19 cellular contexts compared by ENCODE assay signal in genomic region chr20:50593005-50593335, GRCh38.
"Had no signal": no experiment of that assay in that cellular context is flagged by ENCODE, and none has a peak within 500 bp of the region (broad histone marks: within the 10 kb centered on the region; RNA-seq: fewer than 3 reads in every experiment).

No MANE protein-coding gene starts in this region.

- H3K36me3 ChIP-seq: breast epithelium had no signal

- H3K9me3 Mint-ChIP-seq: activated naive CD8-positive, alpha-beta T cell treated with anti-CD3 and anti-CD28 coated beads, Interleukin-2, amount 50 U/mL, for 24 hours; activated T-helper 1 cell treated with anti-CD3 and anti-CD28 coated beads, Interleukin-12 subunit alpha, Interleukin-12 subunit beta, Interleukin-2, Interleukin-4 antibody, amounts not matched to agents 30 ng/mL and 10 ng/mL and 1 ng/mL, durations not matched to agents 14 hours and 24 hours and 36 hours; central memory CD8-positive, alpha-beta T cell; dendritic cell treated with granulocyte-macrophage colony-stimulating factor and Interleukin-4, amounts not matched to agents 40 ng/mL and 50 ng/mL, for 4 days; T-helper 2 cell treated with Interferon-gamma antibody and Interleukin-4, amounts not matched to agents 5 μg/mL and 100 μg/mL, for 36 hours had no signal

- H3K4me1 Mint-ChIP-seq: activated naive CD8-positive, alpha-beta T cell treated with anti-CD3 and anti-CD28 coated beads, Interleukin-2, amount 50 U/mL, for 24 hours had no signal

- ATAC-seq: activated CD4-positive, alpha-beta T cell treated with anti-CD3 and anti-CD28 coated beads for 36 hours; activated naive CD8-positive, alpha-beta T cell treated with anti-CD3 and anti-CD28 coated beads, Interleukin-2, amount 50 U/mL, for 24 hours; naive thymus-derived CD4-positive, alpha-beta T cell had no signal

- H3K4me3 Mint-ChIP-seq: activated CD4-positive, alpha-beta T cell treated with anti-CD3 and anti-CD28 coated beads for 36 hours; activated naive CD8-positive, alpha-beta T cell treated with anti-CD3 and anti-CD28 coated beads, Interleukin-2, amount 50 U/mL, for 24 hours; activated T-helper 1 cell treated with anti-CD3 and anti-CD28 coated beads, Interleukin-12 subunit alpha, Interleukin-12 subunit beta, Interleukin-2, Interleukin-4 antibody, amounts not matched to agents 30 ng/mL and 10 ng/mL and 1 ng/mL, durations not matched to agents 14 hours and 24 hours and 36 hours; central memory CD8-positive, alpha-beta T cell; dendritic cell treated with granulocyte-macrophage colony-stimulating factor and Interleukin-4, amounts not matched to agents 40 ng/mL and 50 ng/mL, for 4 days; naive thymus-derived CD4-positive, alpha-beta T cell; T-helper 2 cell treated with Interferon-gamma antibody and Interleukin-4, amounts not matched to agents 5 μg/mL and 100 μg/mL, for 36 hours had no signal

- DNase-seq: activated CD4-positive, alpha-beta T cell treated with anti-CD3 and anti-CD28 coated beads for 36 hours; activated CD4-positive, CD25-positive, alpha-beta regulatory T cell; activated effector memory CD4-positive, alpha-beta T cell treated with anti-CD3 and anti-CD28 coated beads, Interleukin-2, amount 50 U/mL, for 16 hours; activated naive CD4-positive, alpha-beta T cell treated with anti-CD3 and anti-CD28 coated beads, Interleukin-2, amount 50 U/mL, for 16 hours; activated naive CD8-positive, alpha-beta T cell treated with anti-CD3 and anti-CD28 coated beads, Interleukin-2, amount 50 U/mL, for 24 hours; midbrain; naive thymus-derived CD4-positive, alpha-beta T cell; stimulated activated CD4-positive, alpha-beta T cell treated with anti-CD3 and anti-CD28 coated beads, Interleukin-15, amount 100 ng/mL, for 24 hours; stimulated activated CD4-positive, alpha-beta T cell treated with anti-CD3 and anti-CD28 coated beads, Interleukin-2, amount 100 ng/mL, for 24 hours; stimulated activated naive CD4-positive, alpha-beta T cell; T-helper 1 cell had no signal

- H3K4me3 ChIP-seq: psoas muscle, vagina had no signal

- H3K27me3 ChIP-seq: breast epithelium, vagina had no signal

- H3K9me3 ChIP-seq: breast epithelium, psoas muscle, vagina had no signal

- H3K27ac Mint-ChIP-seq: activated CD4-positive, alpha-beta T cell treated with anti-CD3 and anti-CD28 coated beads for 36 hours; activated naive CD8-positive, alpha-beta T cell treated with anti-CD3 and anti-CD28 coated beads, Interleukin-2, amount 50 U/mL, for 24 hours; activated T-helper 1 cell treated with anti-CD3 and anti-CD28 coated beads, Interleukin-12 subunit alpha, Interleukin-12 subunit beta, Interleukin-2, Interleukin-4 antibody, amounts not matched to agents 30 ng/mL and 10 ng/mL and 1 ng/mL, durations not matched to agents 14 hours and 24 hours and 36 hours; dendritic cell treated with granulocyte-macrophage colony-stimulating factor and Interleukin-4, amounts not matched to agents 40 ng/mL and 50 ng/mL, for 4 days; T-helper 2 cell treated with Interferon-gamma antibody and Interleukin-4, amounts not matched to agents 5 μg/mL and 100 μg/mL, for 36 hours had no signal

- H3K27ac ChIP-seq: parathyroid adenoma, psoas muscle had no signal

- H3K27me3 Mint-ChIP-seq: activated CD4-positive, alpha-beta T cell treated with anti-CD3 and anti-CD28 coated beads for 36 hours; activated naive CD8-positive, alpha-beta T cell treated with anti-CD3 and anti-CD28 coated beads, Interleukin-2, amount 50 U/mL, for 24 hours; central memory CD8-positive, alpha-beta T cell; naive thymus-derived CD4-positive, alpha-beta T cell had no signal
